1 cellular context compared by ENCODE assay signal in the genomic region with DNA sequence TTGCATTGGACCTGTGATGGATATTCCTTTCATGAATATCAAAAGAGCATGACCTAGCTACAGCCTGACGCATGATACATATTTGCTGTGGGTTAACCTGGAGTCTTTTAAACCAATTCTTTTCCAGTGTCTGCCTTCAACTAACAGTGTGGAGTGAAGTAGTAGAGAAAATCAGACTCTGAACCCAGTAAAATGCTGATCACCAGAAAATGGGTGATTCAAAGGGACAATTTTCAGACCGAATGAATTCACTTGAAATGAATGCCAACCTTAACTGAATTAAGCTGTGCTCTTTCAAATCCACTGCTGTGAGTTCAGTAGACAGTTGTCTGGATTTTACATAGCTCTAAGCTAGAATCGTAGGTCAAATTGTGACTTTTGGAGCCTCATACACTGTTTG.
A peak's percentile ranks its signal among the peaks of the same experiment; 100 is the strongest.
TF ChIP-seq lines count a peak whose summit lies in the region.

No MANE protein-coding gene starts in this region.

TF ChIP-seq in HepG2, 621 proteins besides CTCF, POLR2A, EP300 and RAD21:
- TF ChIP-seq GPN1 (CRISPR knock-in tag; IDR thresholded peaks at IDR 0.05; ENCODE audit: borderline replicate concordance): no peak
- peak; percentile 48 to 54 for TF ChIP-seq MAFK (conservative IDR thresholded peaks at IDR 0.05 in 1 of 2, IDR thresholded peaks at IDR 0.05 in 1 of 2; ENCODE audit: low read length in 2 of 2)
- no peak for TF ChIP-seq ZSCAN9 (CRISPR knock-in tag; IDR thresholded peaks at IDR 0.05; ENCODE audit: borderline replicate concordance)
- TF ChIP-seq MZF1 (CRISPR knock-in tag; IDR thresholded peaks at IDR 0.05; ENCODE audit: borderline replicate concordance): no peak
- peak; percentile 37; the same call in 1 of the 2 replicates for TF ChIP-seq MAFF (IDR thresholded peaks at IDR 0.05; ENCODE audit: low read depth, low read length)
